Comparison of ENCODE assay signal across 10 cellular contexts in the genomic region with DNA sequence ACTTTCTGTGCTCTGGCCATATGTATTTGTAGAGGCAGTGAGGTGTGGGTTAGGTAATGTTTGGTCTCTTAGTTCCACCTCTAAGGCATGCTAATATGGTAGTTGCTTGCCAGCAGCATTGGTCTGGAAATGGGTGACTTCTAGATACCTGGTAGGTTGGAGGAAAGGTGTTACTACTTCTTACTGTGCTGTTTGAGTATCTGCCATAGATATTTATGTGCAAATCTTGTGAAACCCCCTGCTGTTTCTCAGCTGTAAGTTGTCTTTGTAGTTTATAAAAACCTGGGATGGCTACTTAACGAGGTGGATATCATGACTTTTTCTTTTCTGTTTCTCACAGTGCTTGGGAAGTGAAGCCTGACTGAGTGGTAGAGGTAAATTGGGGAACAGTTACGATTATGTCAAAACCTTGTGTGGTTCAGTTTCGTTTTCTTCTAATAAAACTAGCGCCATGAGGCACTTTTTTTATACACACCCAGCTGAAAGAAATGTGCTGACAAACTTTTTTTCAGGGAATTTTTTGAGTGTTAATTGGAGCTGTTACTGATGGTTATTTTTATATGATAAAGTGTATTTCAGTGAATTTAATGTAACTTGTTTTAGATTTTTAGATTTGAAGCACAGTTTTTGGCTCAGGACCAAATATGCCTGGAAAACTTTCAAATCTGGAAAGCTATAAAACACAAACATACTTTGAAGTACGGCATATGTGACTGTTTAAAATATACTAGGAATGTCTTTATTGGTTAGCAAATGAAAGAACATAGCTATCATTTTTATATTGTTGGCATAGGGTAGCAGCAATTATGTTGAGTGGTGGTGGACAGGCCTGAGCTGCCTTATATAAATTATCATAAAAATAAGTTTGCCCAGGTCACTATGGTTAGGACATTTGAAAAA. TPM values are rescaled to one million over a fixed set of nuclear protein-coding genes. Genes with fewer than 3 reads are reported as not detected.
DNase-seq lines count a peak whose midpoint lies in the region; ATAC-seq and TF ChIP-seq lines count a peak whose summit lies in the region.
"Had no signal": no experiment of that assay in that cellular context is flagged by ENCODE, and none has a peak within 500 bp of the region (broad histone marks: within the 10 kb centered on the region; RNA-seq: fewer than 3 reads in every experiment).

No MANE protein-coding gene starts in this region.

- H3K4me3 ChIP-seq in heart left ventricle (peak overlapping the region in 7 of 12 donors; percentile 3 to 44 (median 22)), RWPE2 (ENCODE audit: severe bottlenecking) (no peak overlapping the region), urinary bladder (ENCODE audit: low read depth, low read length) (no peak overlapping the region)
- H3K4me3 ChIP-seq: prostate gland had no signal

- TF ChIP-seq POLR2A in heart left ventricle (IDR thresholded peaks at IDR 0.05) (no peak), erythroblast (IDR thresholded peaks at IDR 0.05; ENCODE audit: low read length) (no peak)

- no peak for TF ChIP-seq CTCF in heart left ventricle (IDR thresholded peaks at IDR 0.05)
- TF ChIP-seq CTCF in RWPE2 (IDR thresholded peaks at IDR 0.05; ENCODE audit: poor library complexity, severe bottlenecking): no peak

- peaks cover 0 to 50% (median 31%) of the 10 kb centered on the region in 12 donors for H3K4me1 ChIP-seq in heart left ventricle
- peaks cover 24% of the 10 kb centered on the region for H3K4me1 ChIP-seq in RWPE2 (ENCODE audit: insufficient read depth, poor library complexity, severe bottlenecking)
- H3K4me1 ChIP-seq in urinary bladder (ENCODE audit: insufficient read depth): no peaks in the 10 kb centered on the region
- H3K4me1 ChIP-seq: prostate gland had no signal

- intact Hi-C loops in heart left ventricle (cut with DNase I) (loop anchor here in 1 of 10 donors (5.0 kb wide), 1 partner anchor 43 kb away; a partner anchor contains a TSS), Right ventricle myocardium superior (cut with DNase I) (no loop called here)

- H3K27ac ChIP-seq in heart left ventricle (peak overlapping the region in 7 of 12 donors; percentile 3 to 66 (median 14)), RWPE2 (ENCODE audit: poor library complexity, severe bottlenecking) (peak overlapping the region; percentile 22), urinary bladder (ENCODE audit: low read depth) (peak overlapping the region; percentile 10)

- H3K36me3 ChIP-seq in heart left ventricle: peaks cover 0 to 21% (median 0%) of the 10 kb centered on the region in 9 donors
- peaks cover 64% of the 10 kb centered on the region for H3K36me3 ChIP-seq in RWPE2 (ENCODE audit: low read depth)
- no peaks in the 10 kb centered on the region for H3K36me3 ChIP-seq in urinary bladder (ENCODE audit: insufficient read depth)
- H3K36me3 ChIP-seq: prostate gland had no signal

- H3K27me3 ChIP-seq in heart left ventricle (no peaks in the 10 kb centered on the region), RWPE2 (ENCODE audit: insufficient read depth, poor library complexity, severe bottlenecking) (no peaks in the 10 kb centered on the region)

- H3K9me3 ChIP-seq in heart left ventricle: peaks cover 0 to 11% (median 0%) of the 10 kb centered on the region in 12 donors
- H3K9me3 ChIP-seq in RWPE2 (ENCODE audit: severe bottlenecking): no peaks in the 10 kb centered on the region
- H3K9me3 ChIP-seq: prostate gland had no signal

- ATAC-seq in heart left ventricle (no peak), Right ventricle myocardium superior (ENCODE audit: poor library complexity) (no peak), RWPE2 (ENCODE audit: low read depth) (peak; percentile 64)
- ATAC-seq in activated CD4-positive, CD25-positive, alpha-beta regulatory T cell treated with anti-CD3 and anti-CD28 coated beads, Interleukin-2, amount 50 U/mL, for 24 hours: no peak

- WGBS in heart left ventricle, 4 donors: 37 to 47% (median 41%) methylated on average over 5 of the region's 5 CpGs
- WGBS in urinary bladder: 18% methylated on average over 5 of the region's 5 CpGs

- no peak for DNase-seq in heart left ventricle
- DNase-seq in Right ventricle myocardium superior: no peak
- no peak for DNase-seq in RWPE2 (ENCODE audit: low spot score)
- peak; percentile 54 for DNase-seq in iris pigment epithelial cell (ENCODE audit: low read depth)
- DNase-seq in erythroblast (lab: John Stamatoyannopoulos, UW): no peak
- DNase-seq in NCI-H526 treated with DMSO at 0.1 percent for 48 hours (lab: John Stamatoyannopoulos, UW): no peak
- DNase-seq: SHP77 treated with DMSO at 0.1 percent for 48 hours had no signal

RNA-seq across cellular contexts. Expression of a gene that starts 42.1 kb away (rescaled TPM):
- 10 to 100 TPM; 33.5 to 53.7 (median 37.5) TPM for total RNA-seq in heart left ventricle
- polyA plus RNA-seq in heart left ventricle: 10 to 100 TPM in 1 of 2 donors, 1 to 10 TPM in 1; 7.0 to 16.9 TPM
- total RNA-seq in Right ventricle myocardium superior: 37.5 TPM
- 61.5 TPM for total RNA-seq in urinary bladder
- polyA plus RNA-seq in urinary bladder: 15.2 TPM

Comparison
In these comparisons a context has a peak if more than half of its experiments do, and no peak if none do; other contexts are left out.
1. H3K4me3 ChIP-seq: peak in heart left ventricle (7 of 12); none in RWPE2 (single experiment) and urinary bladder (single experiment).
2. Peak in every context shown above with its lines, with median percentiles within 50 percentile points of each other: H3K27ac ChIP-seq.